Comparison of ENCODE assay signal across 11 cellular contexts in genomic region chr14:22821193-22822016, GRCh38. TPM values are rescaled to one million over a fixed set of nuclear protein-coding genes. Genes with fewer than 3 reads are reported as not detected.
DNase-seq lines count a peak whose midpoint lies in the region; ATAC-seq and FAIRE-seq lines count a peak whose summit lies in the region.
"Had no signal": no experiment of that assay in that cellular context is flagged by ENCODE, and none has a peak within 500 bp of the region (broad histone marks: within the 10 kb centered on the region; RNA-seq: fewer than 3 reads in every experiment).

No MANE protein-coding gene starts in this region.

- no peaks in the 10 kb centered on the region for H3K9me3 Mint-ChIP-seq in activated naive CD4-positive, alpha-beta T cell treated with anti-CD3 and anti-CD28 coated beads, Interleukin-2, amount 50 U/mL, for 24 hours
- no peaks in the 10 kb centered on the region for H3K9me3 Mint-ChIP-seq in activated naive CD4-positive, alpha-beta T cell treated with anti-CD3 and anti-CD28 coated beads, Interleukin-2, amount 50 U/mL, for 72 hours
- H3K9me3 Mint-ChIP-seq in stimulated activated memory B cell treated with anti-CD40 and anti-IgM and Interleukin-4, amounts not matched to agents 10 μg/mL and 1 μg/mL and 100 μg/mL, for 72 hours: no peaks in the 10 kb centered on the region

- peak overlapping the region; percentile 70 for H3K4me3 ChIP-seq in iPS-18a (ENCODE audit: low read length)

- peaks cover 7% of the 10 kb centered on the region for H3K27me3 ChIP-seq in iPS-18a (ENCODE audit: control insufficient read depth, insufficient read depth, low read length)
- H3K27me3 ChIP-seq: ovary had no signal

- H3K27ac ChIP-seq in iPS-18a (ENCODE audit: low read length): no peak overlapping the region

- no peaks in the 10 kb centered on the region for H3K36me3 Mint-ChIP-seq in activated naive CD4-positive, alpha-beta T cell treated with anti-CD3 and anti-CD28 coated beads, Interleukin-2, amount 50 U/mL, for 24 hours
- H3K36me3 Mint-ChIP-seq in activated naive CD4-positive, alpha-beta T cell treated with anti-CD3 and anti-CD28 coated beads, Interleukin-2, amount 50 U/mL, for 72 hours: no peaks in the 10 kb centered on the region
- H3K36me3 Mint-ChIP-seq in stimulated activated memory B cell treated with anti-CD40 and anti-IgM and Interleukin-4, amounts not matched to agents 10 μg/mL and 1 μg/mL and 100 μg/mL, for 72 hours: no peaks in the 10 kb centered on the region

- H3K4me3 Mint-ChIP-seq in activated naive CD4-positive, alpha-beta T cell treated with anti-CD3 and anti-CD28 coated beads, Interleukin-2, amount 50 U/mL, for 24 hours: no peak overlapping the region
- H3K4me3 Mint-ChIP-seq in stimulated activated memory B cell treated with anti-CD40 and anti-IgM and Interleukin-4, amounts not matched to agents 10 μg/mL and 1 μg/mL and 100 μg/mL, for 72 hours: peak overlapping the region; percentile 13

- peak; percentile 5 for FAIRE-seq in RCC 7860 (lab: Jason Lieb, UNC)

- no peak for ATAC-seq in activated naive CD4-positive, alpha-beta T cell treated with anti-CD3 and anti-CD28 coated beads, Interleukin-2, amount 50 U/mL, for 72 hours
- no peak for ATAC-seq in stimulated activated memory B cell treated with anti-CD40 and anti-IgM and Interleukin-4, amounts not matched to agents 10 μg/mL and 1 μg/mL and 100 μg/mL, for 72 hours
- no peak for ATAC-seq in GM19035 (IDR thresholded peaks at IDR 0.05; ENCODE audit: unreplicated experiment)

- no peaks in the 10 kb centered on the region for H3K27me3 Mint-ChIP-seq in activated naive CD4-positive, alpha-beta T cell treated with anti-CD3 and anti-CD28 coated beads, Interleukin-2, amount 50 U/mL, for 24 hours
- no peaks in the 10 kb centered on the region for H3K27me3 Mint-ChIP-seq in stimulated activated memory B cell treated with anti-CD40 and anti-IgM and Interleukin-4, amounts not matched to agents 10 μg/mL and 1 μg/mL and 100 μg/mL, for 72 hours

- peaks cover 27% of the 10 kb centered on the region for H3K4me1 ChIP-seq in iPS-18a (ENCODE audit: control insufficient read depth, low read depth, low read length)

- H3K4me1 Mint-ChIP-seq in activated naive CD4-positive, alpha-beta T cell treated with anti-CD3 and anti-CD28 coated beads, Interleukin-2, amount 50 U/mL, for 24 hours: peaks cover 25% of the 10 kb centered on the region
- H3K4me1 Mint-ChIP-seq in stimulated activated memory B cell treated with anti-CD40 and anti-IgM and Interleukin-4, amounts not matched to agents 10 μg/mL and 1 μg/mL and 100 μg/mL, for 72 hours: peaks cover 56% of the 10 kb centered on the region

- no peak for DNase-seq in activated naive CD4-positive, alpha-beta T cell treated with anti-CD3 and anti-CD28 coated beads, Interleukin-2, amount 50 U/mL, for 72 hours (ENCODE audit: low spot score in 2 of 2)
- DNase-seq in RCC 7860 (ENCODE audit: low spot score) (peak; percentile 66), GDM1 (lab: John Stamatoyannopoulos, UW) (no peak), NCI-H128 (lab: John Stamatoyannopoulos, UW; ENCODE audit: unreplicated experiment) (no peak)
- DNase-seq: activated CD4-positive, alpha-beta T cell treated with anti-CD3 and anti-CD28 coated beads for 48 hours; Karpas-422 had no signal

- peak overlapping the region; percentile 97 for H3K9ac ChIP-seq in iPS-18a (ENCODE audit: low read length)

- no peaks in the 10 kb centered on the region for H3K9me3 ChIP-seq in iPS-18a (ENCODE audit: control insufficient read depth, low read depth, low read length)
- H3K9me3 ChIP-seq: ovary had no signal

- H3K36me3 ChIP-seq in iPS-18a (ENCODE audit: control insufficient read depth, low read depth, low read length): no peaks in the 10 kb centered on the region
- H3K36me3 ChIP-seq: ovary had no signal

- H3K27ac Mint-ChIP-seq in activated naive CD4-positive, alpha-beta T cell treated with anti-CD3 and anti-CD28 coated beads, Interleukin-2, amount 50 U/mL, for 24 hours: peak overlapping the region; percentile 11
- no peak overlapping the region for H3K27ac Mint-ChIP-seq in activated naive CD4-positive, alpha-beta T cell treated with anti-CD3 and anti-CD28 coated beads, Interleukin-2, amount 50 U/mL, for 72 hours
- peak overlapping the region; percentile 80 for H3K27ac Mint-ChIP-seq in stimulated activated memory B cell treated with anti-CD40 and anti-IgM and Interleukin-4, amounts not matched to agents 10 μg/mL and 1 μg/mL and 100 μg/mL, for 72 hours

RNA-seq across cellular contexts. Expression of gene SLC7A7, which starts 6.2 kb away (rescaled TPM):
- total RNA-seq in activated naive CD4-positive, alpha-beta T cell treated with anti-CD3 and anti-CD28 coated beads, Interleukin-2, amount 50 U/mL, for 72 hours: under 1 TPM; 0.46 to 0.78 TPM

RNA-seq across cellular contexts. Expression of gene MRPL52, which starts 8.3 kb away (rescaled TPM):
- total RNA-seq in activated naive CD4-positive, alpha-beta T cell treated with anti-CD3 and anti-CD28 coated beads, Interleukin-2, amount 50 U/mL, for 72 hours: 100 to 1,000 TPM; 112 to 146 TPM

RNA-seq across cellular contexts. Expression of gene MMP14, which starts 15.0 kb away (rescaled TPM):
- total RNA-seq in activated naive CD4-positive, alpha-beta T cell treated with anti-CD3 and anti-CD28 coated beads, Interleukin-2, amount 50 U/mL, for 72 hours: 1 to 10 TPM in 1 of 2 donors, under 1 TPM in 1; 0.68 to 2.2 TPM

RNA-seq across cellular contexts. Expression of gene LRP10, which starts 50.1 kb away (rescaled TPM):
- 10 to 100 TPM; 48.9 to 67.6 TPM for total RNA-seq in activated naive CD4-positive, alpha-beta T cell treated with anti-CD3 and anti-CD28 coated beads, Interleukin-2, amount 50 U/mL, for 72 hours

RNA-seq across cellular contexts. Expression of gene OXA1L, which starts 54.9 kb away (rescaled TPM):
- 100 to 1,000 TPM; 176 to 178 TPM for total RNA-seq in activated naive CD4-positive, alpha-beta T cell treated with anti-CD3 and anti-CD28 coated beads, Interleukin-2, amount 50 U/mL, for 72 hours

Comparison
In these comparisons a context has a peak if more than half of its experiments do, and no peak if none do; other contexts are left out.
1. H3K27ac Mint-ChIP-seq: peak in activated naive CD4-positive, alpha-beta T cell treated with anti-CD3 and anti-CD28 coated beads, Interleukin-2, amount 50 U/mL, for 24 hours (single experiment) and stimulated activated memory B cell treated with anti-CD40 and anti-IgM and Interleukin-4, amounts not matched to agents 10 μg/mL and 1 μg/mL and 100 μg/mL, for 72 hours (single experiment); none in activated naive CD4-positive, alpha-beta T cell treated with anti-CD3 and anti-CD28 coated beads, Interleukin-2, amount 50 U/mL, for 72 hours (0 of 2).